ENCODE assay signal across 19 cellular contexts in the genomic region with DNA sequence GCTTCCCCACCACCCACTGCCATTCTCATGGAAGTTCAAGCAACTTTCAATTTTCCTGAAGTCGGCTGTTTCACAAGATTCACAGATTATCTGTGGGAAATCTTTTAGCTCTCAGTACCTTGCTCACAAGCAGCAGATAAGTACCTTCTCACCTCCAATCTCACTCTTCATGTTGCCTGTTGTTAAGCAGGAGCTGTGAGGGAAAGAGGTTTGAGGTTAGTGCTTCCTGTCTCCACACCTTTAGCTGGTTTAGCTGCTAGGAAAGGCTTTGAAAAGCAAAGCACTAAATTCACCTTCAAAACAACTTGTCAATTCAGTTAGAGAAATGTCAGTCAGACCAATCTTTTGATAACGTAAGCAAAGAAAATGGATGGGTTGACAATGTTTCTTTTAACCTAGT. TPM values are rescaled to one million over a fixed set of nuclear protein-coding genes. Genes with fewer than 3 reads are reported as not detected.
A peak's percentile ranks its signal among the peaks of the same experiment; 100 is the strongest.
DNase-seq lines count a peak whose midpoint lies in the region; ATAC-seq lines count a peak whose summit lies in the region.
"Had no signal": no experiment of that assay in that cellular context is flagged by ENCODE, and none has a peak within 500 bp of the region (broad histone marks: within the 10 kb centered on the region; RNA-seq: fewer than 3 reads in every experiment).

No MANE protein-coding gene starts in this region.

- H3K27me3 ChIP-seq in HUES64 (ENCODE audit: insufficient read depth, low read length) (no peaks in the 10 kb centered on the region), iPS-20b (ENCODE audit: insufficient read depth, low read length) (no peaks in the 10 kb centered on the region)
- H3K27me3 ChIP-seq: body of pancreas, suprapubic skin had no signal

- H3K9me3 Mint-ChIP-seq in activated CD4-positive, alpha-beta T cell treated with anti-CD3 and anti-CD28 coated beads for 36 hours (ENCODE audit: low read depth): peaks cover 7% of the 10 kb centered on the region
- H3K9me3 Mint-ChIP-seq in activated CD4-positive, alpha-beta memory T cell treated with anti-CD3 and anti-CD28 coated beads, Interleukin-2, amount 10 ng/mL, durations not matched to agents 7 days and 5 days: peaks cover 4% of the 10 kb centered on the region

- peak; percentile 34 for ATAC-seq in activated CD4-positive, alpha-beta T cell treated with anti-CD3 and anti-CD28 coated beads for 36 hours
- ATAC-seq: body of pancreas, K562 had no signal

- H3K9me3 ChIP-seq in HUES64 (ENCODE audit: insufficient read depth, low read depth, low read length): no peaks in the 10 kb centered on the region
- H3K9me3 ChIP-seq in iPS-20b (ENCODE audit: insufficient read depth, low read depth, low read length): no peaks in the 10 kb centered on the region
- H3K9me3 ChIP-seq: body of pancreas, suprapubic skin had no signal

- H3K4me1 Mint-ChIP-seq in activated CD4-positive, alpha-beta T cell treated with anti-CD3 and anti-CD28 coated beads for 36 hours: peaks cover 94% of the 10 kb centered on the region
- H3K4me1 Mint-ChIP-seq in activated CD4-positive, alpha-beta memory T cell treated with anti-CD3 and anti-CD28 coated beads, Interleukin-2, amount 10 ng/mL, durations not matched to agents 7 days and 5 days: peaks cover 93% of the 10 kb centered on the region

- intact Hi-C loops in activated CD4-positive, alpha-beta T cell treated with anti-CD3 and anti-CD28 coated beads for 36 hours (cut with DNase I, micrococcal nuclease): loop anchor here in 1 of 2 experiments (1.0 kb wide), 1 partner anchor 9 kb away; no protein-coding TSS in a partner anchor

- H3K27ac ChIP-seq in HUES64 (ENCODE audit: low read depth, low read length) (peak overlapping the region; percentile 20; the same call in 1 of the 2 replicates), iPS-20b (ENCODE audit: low read length) (peak overlapping the region; percentile 1), caudate nucleus (ENCODE audit: low read depth, low read length) (no peak overlapping the region)
- H3K27ac ChIP-seq: body of pancreas, dorsolateral prefrontal cortex, SK-N-MC, suprapubic skin had no signal

- no peak for DNase-seq in activated CD4-positive, alpha-beta T cell treated with anti-CD3 and anti-CD28 coated beads for 36 hours
- no peak for DNase-seq in activated CD4-positive, alpha-beta T cell treated with anti-CD3 and anti-CD28 coated beads for 48 hours
- DNase-seq in activated CD4-positive, alpha-beta memory T cell treated with anti-CD3 and anti-CD28 coated beads, Interleukin-2, amount 10 ng/mL, durations not matched to agents 7 days and 5 days: no peak
- DNase-seq in LoVo (ENCODE audit: low spot score): no peak
- DNase-seq in NCI-H2227 (lab: John Stamatoyannopoulos, UW; ENCODE audit: unreplicated experiment): no peak
- DNase-seq in caudate nucleus (lab: John Stamatoyannopoulos, UW): no peak
- DNase-seq: body of pancreas, dorsolateral prefrontal cortex, GDM1, hypothalamus, NCI-H1417 treated with DMSO at 0.1 percent for 48 hours, NCI-H446, OCI-M1 had no signal

- CTCF ChIA-PET in activated CD4-positive, alpha-beta T cell treated with anti-CD3 and anti-CD28 coated beads for 36 hours (lab: Charles Lee): interaction anchor here (1.0 to 4.7 kb wide), 16 partner anchors 10 to 97 kb away, joined by 3 to 72 read pairs (median 8); no protein-coding TSS in a partner anchor
- CTCF ChIA-PET in activated CD4-positive, alpha-beta memory T cell treated with anti-CD3 and anti-CD28 coated beads, Interleukin-2, amount 10 ng/mL, durations not matched to agents 7 days and 5 days (lab: Charles Lee): interaction anchor here (0.7 to 5.6 kb wide), 11 partner anchors 11 to 495 kb away, joined by 3 to 62 read pairs (median 4); a partner anchor contains a TSS

- POLR2A ChIA-PET in activated CD4-positive, alpha-beta T cell treated with anti-CD3 and anti-CD28 coated beads for 36 hours (lab: Charles Lee): interaction anchor here (0.7 to 6.1 kb wide), 7 partner anchors 10 to 286 kb away, joined by 4 to 77 read pairs (median 9); no protein-coding TSS in a partner anchor
- POLR2A ChIA-PET in activated CD4-positive, alpha-beta memory T cell treated with anti-CD3 and anti-CD28 coated beads, Interleukin-2, amount 10 ng/mL, durations not matched to agents 7 days and 5 days (lab: Charles Lee): interaction anchor here (0.8 to 21.4 kb wide), 22 partner anchors 9 to 481 kb away, joined by 3 to 859 read pairs (median 4); a partner anchor contains a TSS

- H3K27ac Mint-ChIP-seq in activated CD4-positive, alpha-beta T cell treated with anti-CD3 and anti-CD28 coated beads for 36 hours: peak overlapping the region; percentile 95
- H3K27ac Mint-ChIP-seq in activated CD4-positive, alpha-beta memory T cell treated with anti-CD3 and anti-CD28 coated beads, Interleukin-2, amount 10 ng/mL, durations not matched to agents 7 days and 5 days: peak overlapping the region; percentile 93

- peaks cover 30% of the 10 kb centered on the region for H3K4me1 ChIP-seq in HUES64 (ENCODE audit: insufficient read depth, low read length)
- peaks cover 24% of the 10 kb centered on the region; the same call in 1 of the 2 replicates for H3K4me1 ChIP-seq in iPS-20b (ENCODE audit: insufficient read depth, low read length)
- H3K4me1 ChIP-seq: body of pancreas, suprapubic skin had no signal

- peak overlapping the region; percentile 63 for H3K4me3 Mint-ChIP-seq in activated CD4-positive, alpha-beta T cell treated with anti-CD3 and anti-CD28 coated beads for 36 hours
- H3K4me3 Mint-ChIP-seq in activated CD4-positive, alpha-beta memory T cell treated with anti-CD3 and anti-CD28 coated beads, Interleukin-2, amount 10 ng/mL, durations not matched to agents 7 days and 5 days: peak overlapping the region; percentile 54

- H3K36me3 Mint-ChIP-seq in activated CD4-positive, alpha-beta T cell treated with anti-CD3 and anti-CD28 coated beads for 36 hours (ENCODE audit: low read depth): peaks cover 80% of the 10 kb centered on the region
- H3K36me3 Mint-ChIP-seq in activated CD4-positive, alpha-beta memory T cell treated with anti-CD3 and anti-CD28 coated beads, Interleukin-2, amount 10 ng/mL, durations not matched to agents 7 days and 5 days (ENCODE audit: low read depth): peaks cover 78% of the 10 kb centered on the region

- no peaks in the 10 kb centered on the region for H3K27me3 Mint-ChIP-seq in activated CD4-positive, alpha-beta T cell treated with anti-CD3 and anti-CD28 coated beads for 36 hours
- no peaks in the 10 kb centered on the region for H3K27me3 Mint-ChIP-seq in activated CD4-positive, alpha-beta memory T cell treated with anti-CD3 and anti-CD28 coated beads, Interleukin-2, amount 10 ng/mL, durations not matched to agents 7 days and 5 days

- H3K9ac ChIP-seq in HUES64 (ENCODE audit: low read depth, low read length) (no peak overlapping the region), iPS-20b (ENCODE audit: low read depth, low read length) (peak overlapping the region; percentile 18; the same call in 1 of the 2 replicates)

- H3K36me3 ChIP-seq in HUES64 (ENCODE audit: insufficient read depth, low read length) (no peaks in the 10 kb centered on the region), iPS-20b (ENCODE audit: insufficient read depth, low read depth, low read length) (no peaks in the 10 kb centered on the region)
- H3K36me3 ChIP-seq: suprapubic skin had no signal

- H3K4me3 ChIP-seq in HUES64 (ENCODE audit: low read length): no peak overlapping the region
- no peak overlapping the region for H3K4me3 ChIP-seq in iPS-20b (ENCODE audit: low read length)
- H3K4me3 ChIP-seq: body of pancreas, dorsolateral prefrontal cortex, K562, SK-N-MC, suprapubic skin had no signal

- 83% methylated on average over 2 of the region's 2 CpGs for WGBS in HUES64

RNA-seq across cellular contexts. Expression of a gene that starts 13.6 kb away (rescaled TPM):
- 100 to 1,000 TPM; 175 TPM for total RNA-seq in activated CD4-positive, alpha-beta T cell treated with anti-CD3 and anti-CD28 coated beads for 36 hours
- not detected for polyA plus RNA-seq in HUES64 (2013, experiment 1 of 2)
- not detected for polyA plus RNA-seq in HUES64 (2013, experiment 2 of 2)
- 100 to 1,000 TPM; 194 to 205 TPM for total RNA-seq in activated CD4-positive, alpha-beta memory T cell treated with anti-CD3 and anti-CD28 coated beads, Interleukin-2, amount 10 ng/mL, durations not matched to agents 7 days and 5 days
- total RNA-seq: A172 had no signal
